In genomic region chr5:76412511-76412910, GRCh38 we compare ENCODE assay signal across 22 cellular contexts.
"Had no signal": no experiment of that assay in that cellular context is flagged by ENCODE, and none has a peak within 500 bp of the region (broad histone marks: within the 10 kb centered on the region; RNA-seq: fewer than 3 reads in every experiment).

No MANE protein-coding gene starts in this region.

- H3K27me3 Mint-ChIP-seq: naive B cell had no signal

- H3K36me3 Mint-ChIP-seq: naive B cell had no signal

- DNase-seq: cortex of kidney; dorsolateral prefrontal cortex; effector CD8-positive, alpha-beta T cell; gastrocnemius medialis; glutamatergic neuron; kidney; left cardiac atrium; left ventricle myocardium superior; mesenchymal stem cell; naive B cell; psoas muscle; retina; right lobe of liver; stimulated activated CD4-positive, alpha-beta T cell treated with anti-CD3 and anti-CD28 coated beads, Interleukin-4, amount 100 ng/mL, for 1 hour; stimulated activated CD8-positive, alpha-beta memory T cell treated with anti-CD3 and anti-CD28 coated beads, Interleukin-4, amount 100 ng/mL, for 48 hours; stimulated activated naive CD8-positive, alpha-beta T cell treated with anti-CD3 and anti-CD28 coated beads, Interleukin-15, Interleukin-2, amounts not matched to agents 100 U/mL and 50 U/mL, for 24 hours; tibial artery; upper lobe of left lung; uterus had no signal

- H3K4me3 Mint-ChIP-seq: stimulated activated effector memory CD8-positive, alpha-beta T cell treated with anti-CD3 and anti-CD28 coated beads, Interleukin-12 subunit alpha, Interleukin-12 subunit beta, amount 100 ng/mL, for 72 hours had no signal

- ATAC-seq: esophagus mucosa; gastrocnemius medialis; left cardiac atrium; left ventricle myocardium superior; psoas muscle; right lobe of liver; stimulated activated effector memory CD8-positive, alpha-beta T cell treated with anti-CD3 and anti-CD28 coated beads, Interleukin-12 subunit alpha, Interleukin-12 subunit beta, amount 100 ng/mL, for 72 hours; stimulated activated naive CD8-positive, alpha-beta T cell treated with anti-CD3 and anti-CD28 coated beads, Interleukin-15, Interleukin-2, amounts not matched to agents 100 U/mL and 50 U/mL, for 24 hours had no signal

- H3K9me3 Mint-ChIP-seq: stimulated activated effector memory CD8-positive, alpha-beta T cell treated with anti-CD3 and anti-CD28 coated beads, Interleukin-12 subunit alpha, Interleukin-12 subunit beta, amount 100 ng/mL, for 72 hours had no signal

- H3K4me3 ChIP-seq: dorsolateral prefrontal cortex, gastrocnemius medialis, lung, psoas muscle, right lobe of liver, tibial artery, upper lobe of left lung, uterus had no signal
